Comparison of ENCODE assay signal across 17 cellular contexts in the genomic region with DNA sequence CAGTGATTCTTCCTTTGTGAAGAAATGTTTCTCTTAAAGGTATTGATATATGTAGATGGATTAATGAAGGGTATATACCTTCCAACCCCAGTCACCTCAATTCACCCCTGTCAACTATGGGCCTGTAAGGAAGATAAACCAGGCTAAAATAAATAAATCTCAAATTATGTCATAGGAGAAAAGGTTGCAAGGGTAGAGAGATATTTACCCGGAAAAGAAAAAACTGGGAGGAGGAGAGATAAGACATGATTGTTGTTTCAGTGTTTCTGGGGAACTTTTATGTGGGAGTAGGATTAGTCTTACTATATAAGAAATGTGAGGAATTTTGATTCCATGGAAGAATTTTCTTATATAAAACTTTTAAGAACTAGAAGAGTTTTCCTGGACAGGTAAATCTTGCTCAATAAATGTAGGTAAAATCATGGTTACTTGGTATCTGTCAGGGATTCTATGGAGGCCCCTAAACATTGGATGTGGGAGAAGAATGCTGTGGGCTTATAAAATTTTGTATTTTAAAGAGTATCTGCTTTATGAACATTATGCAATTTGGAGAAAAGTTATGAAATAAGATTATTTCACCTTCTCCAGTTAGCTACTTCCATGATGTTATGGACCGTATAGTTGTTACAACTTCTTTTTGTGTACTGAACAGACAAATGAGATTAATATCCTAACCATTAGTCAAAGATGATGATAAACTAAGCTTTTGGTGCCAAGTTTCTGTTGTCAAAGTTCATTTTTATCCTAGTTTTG. TPM values are rescaled to one million over a fixed set of nuclear protein-coding genes. Genes with fewer than 3 reads are reported as not detected.
DNase-seq lines count a peak whose midpoint lies in the region; ATAC-seq, FAIRE-seq and TF ChIP-seq lines count a peak whose summit lies in the region.
"Had no signal": no experiment of that assay in that cellular context is flagged by ENCODE, and none has a peak within 500 bp of the region (broad histone marks: within the 10 kb centered on the region; RNA-seq: fewer than 3 reads in every experiment).

No MANE protein-coding gene starts in this region.

- H3K27ac Mint-ChIP-seq in Caco-2 (ENCODE audit: unreplicated experiment) = peak overlapping the region; percentile 31
- H3K27ac Mint-ChIP-seq: activated naive CD4-positive, alpha-beta T cell treated with anti-CD3 and anti-CD28 coated beads, Interleukin-2, amount 10 ng/mL, durations not matched to agents 7 days and 5 days; stimulated activated effector memory CD8-positive, alpha-beta T cell treated with anti-CD3 and anti-CD28 coated beads, Interleukin-12 subunit alpha, Interleukin-12 subunit beta, amount 100 ng/mL, for 72 hours had no signal

- peaks cover 66% of the 10 kb centered on the region for H3K36me3 Mint-ChIP-seq in Caco-2 (ENCODE audit: insufficient read depth, unreplicated experiment)
- H3K36me3 Mint-ChIP-seq: stimulated activated effector memory CD8-positive, alpha-beta T cell treated with anti-CD3 and anti-CD28 coated beads, Interleukin-12 subunit alpha, Interleukin-12 subunit beta, amount 100 ng/mL, for 72 hours had no signal

- no peak overlapping the region for H3K23ac ChIP-seq in trophoblast cell (ENCODE audit: low read length)

- no peak for TF ChIP-seq POLR2A in GM12891 (IDR thresholded peaks at IDR 0.05; ENCODE audit: low read depth, low read length)

- peak overlapping the region; percentile 95; the same call in 1 of the 2 replicates for H3K27ac ChIP-seq in Panc1 (ENCODE audit: low read length)
- peak overlapping the region; percentile 97 for H3K27ac ChIP-seq in hepatocyte
- peak overlapping the region; percentile 20 for H3K27ac ChIP-seq in trophoblast cell (ENCODE audit: low read depth, low read length)

- H3K9me3 ChIP-seq in Caco-2 (no peaks in the 10 kb centered on the region), Panc1 (ENCODE audit: control insufficient read depth, insufficient read depth, low read depth, low read length) (no peaks in the 10 kb centered on the region), hepatocyte (ENCODE audit: low read depth) (no peaks in the 10 kb centered on the region), trophoblast cell (ENCODE audit: insufficient read depth, low read depth, low read length) (no peaks in the 10 kb centered on the region)

- in situ Hi-C loops in Panc1 (cut with HindIII; ENCODE audit: low pct_unique_long_range_greater_than_20kb, low sequenced_read_pairs) = no loop called here

- H3K79me1 ChIP-seq in trophoblast cell (ENCODE audit: low read length) = peaks cover 8% of the 10 kb centered on the region

- H3K79me2 ChIP-seq in hepatocyte = peaks cover 91% of the 10 kb centered on the region
- peaks cover 17% of the 10 kb centered on the region for H3K79me2 ChIP-seq in trophoblast cell (ENCODE audit: control insufficient read depth, insufficient read depth, low read length, poor library complexity)

- ATAC-seq in Panc1 (no peak), HG03175 (IDR thresholded peaks at IDR 0.05; ENCODE audit: unreplicated experiment) (no peak)
- ATAC-seq: GM12878; stimulated activated effector memory CD8-positive, alpha-beta T cell treated with anti-CD3 and anti-CD28 coated beads, Interleukin-12 subunit alpha, Interleukin-12 subunit beta, amount 100 ng/mL, for 72 hours had no signal

- H3K14ac ChIP-seq in trophoblast cell (ENCODE audit: low read length) = no peak overlapping the region

- H3K4me1 Mint-ChIP-seq in Caco-2 (ENCODE audit: low read depth, unreplicated experiment) = peaks cover 58% of the 10 kb centered on the region

- no peak overlapping the region for H4K91ac ChIP-seq in trophoblast cell (ENCODE audit: low read depth, low read length)

- no peak for FAIRE-seq in GM12891 (lab: Jason Lieb, UNC)
- FAIRE-seq: GM12878, H54, urothelium cell line had no signal

- peaks cover 78% of the 10 kb centered on the region for H3K4me1 ChIP-seq in Caco-2
- peaks cover 90% of the 10 kb centered on the region for H3K4me1 ChIP-seq in Panc1 (ENCODE audit: control insufficient read depth, insufficient read depth, low read length)
- H3K4me1 ChIP-seq in hepatocyte (ENCODE audit: insufficient read depth) = peaks cover 79% of the 10 kb centered on the region
- H3K4me1 ChIP-seq in trophoblast cell (ENCODE audit: control insufficient read depth in 1 of 2, insufficient read depth in 2 of 2, low read length in 2 of 2) = peaks cover 2 to 3% of the 10 kb centered on the region in 2 experiments

- H2BK120ac ChIP-seq in trophoblast cell (ENCODE audit: insufficient read depth, low read length, poor library complexity) = no peak overlapping the region

- H3K9me2 ChIP-seq in hepatocyte (replicated peaks; ENCODE audit: insufficient read depth) = no peaks in the 10 kb centered on the region

- H2BK5ac ChIP-seq in trophoblast cell (ENCODE audit: low read depth, low read length, poor library complexity) = no peak overlapping the region

- no peak overlapping the region for H3K9ac ChIP-seq in trophoblast cell (ENCODE audit: low read length)

- BruUV-seq in Caco-2 (replicated peaks; lab: Mats Ljungman, UMichigan) (no TSS peak), Panc1 (replicated peaks; lab: Mats Ljungman, UMichigan) (TSS peak; percentile 0)

- H2BK12ac ChIP-seq in trophoblast cell (ENCODE audit: low read length) = no peak overlapping the region

- H3K36me3 ChIP-seq in Caco-2 (ENCODE audit: control insufficient read depth, insufficient read depth, low read length) (0 out of 2 replicates have a peak, but pooled peaks cover 2% of the 10 kb centered on the region), Panc1 (ENCODE audit: control insufficient read depth, insufficient read depth, low read length) (peaks cover 37% of the 10 kb centered on the region), hepatocyte (replicated peaks; ENCODE audit: insufficient read depth, low read depth) (no peaks in the 10 kb centered on the region), trophoblast cell (ENCODE audit: control insufficient read depth in 1 of 2, insufficient read depth in 2 of 2, low read length in 2 of 2) (peaks cover 5 to 13% of the 10 kb centered on the region in 2 experiments)

- WGBS in hepatocyte (ENCODE audit: low lambda C conversion rate, missing lambda C conversion rate) = 46% methylated on average over 2 of the region's 2 CpGs
- no CpG with 5 or more reads among the region's 2 CpGs for WGBS in trophoblast cell (ENCODE audit: extremely low coverage, insufficient coverage, insufficient read length)

- CTCF ChIA-PET in Caco-2 (lab: Charles Lee) (no interaction called here), Panc1 (lab: Charles Lee) (no interaction called here)

- no peak for TF ChIP-seq CTCF in Caco-2 (IDR thresholded peaks at IDR 0.05; ENCODE audit: insufficient read depth in 1 of 2, low read depth in 1 of 2, low read length in 1 of 2, severe bottlenecking in 1 of 2, unreplicated experiment in 1 of 2)
- TF ChIP-seq CTCF in Panc1 (IDR thresholded peaks at IDR 0.05) = no peak
- no peak for TF ChIP-seq CTCF in hepatocyte (IDR thresholded peaks at IDR 0.05; ENCODE audit: poor library complexity)

- no peak overlapping the region for H4K8ac ChIP-seq in trophoblast cell (ENCODE audit: low read depth, low read length)

- H3K27me3 Mint-ChIP-seq in Caco-2 (ENCODE audit: insufficient read depth, unreplicated experiment) = no peaks in the 10 kb centered on the region

- H3K9me3 Mint-ChIP-seq in Caco-2 (ENCODE audit: unreplicated experiment) = no peaks in the 10 kb centered on the region
- H3K9me3 Mint-ChIP-seq: activated naive CD4-positive, alpha-beta T cell treated with anti-CD3 and anti-CD28 coated beads, Interleukin-2, amount 10 ng/mL, durations not matched to agents 7 days and 5 days; stimulated activated effector memory CD8-positive, alpha-beta T cell treated with anti-CD3 and anti-CD28 coated beads, Interleukin-12 subunit alpha, Interleukin-12 subunit beta, amount 100 ng/mL, for 72 hours had no signal

- H3K4me3 Mint-ChIP-seq in Caco-2 (ENCODE audit: unreplicated experiment) = peak overlapping the region; percentile 50
- H3K4me3 Mint-ChIP-seq: activated naive CD4-positive, alpha-beta T cell treated with anti-CD3 and anti-CD28 coated beads, Interleukin-2, amount 10 ng/mL, durations not matched to agents 7 days and 5 days; stimulated activated effector memory CD8-positive, alpha-beta T cell treated with anti-CD3 and anti-CD28 coated beads, Interleukin-12 subunit alpha, Interleukin-12 subunit beta, amount 100 ng/mL, for 72 hours had no signal

- H3K4me2 ChIP-seq in hepatocyte = peak overlapping the region; percentile 77
- H3K4me2 ChIP-seq in trophoblast cell (ENCODE audit: low read length) = no peak overlapping the region

- H3K4me3 ChIP-seq in Caco-2 (ENCODE audit: low read depth, low read length) = no peak overlapping the region
- H3K4me3 ChIP-seq in Panc1 (ENCODE audit: low read depth in 2 of 2, low read length in 2 of 2) = no peak overlapping the region
- no peak overlapping the region for H3K4me3 ChIP-seq in hepatocyte
- no peak overlapping the region for H3K4me3 ChIP-seq in trophoblast cell (ENCODE audit: low read depth, low read length)
- H3K4me3 ChIP-seq: GM12878 had no signal

- H3K4ac ChIP-seq in trophoblast cell (ENCODE audit: low read depth, low read length) = no peak overlapping the region

- POLR2A ChIA-PET in Caco-2 (lab: Charles Lee) = no interaction called here
- POLR2A ChIA-PET in Panc1 (lab: Charles Lee) = no interaction called here

- intact Hi-C loops in Caco-2 (cut with micrococcal nuclease; ENCODE audit: unreplicated experiment) (no loop called here), Panc1 (cut with micrococcal nuclease; ENCODE audit: unreplicated experiment) (no loop called here)

- H4K20me1 ChIP-seq in hepatocyte (ENCODE audit: insufficient read depth, poor library complexity, severe bottlenecking) = peaks cover 45% of the 10 kb centered on the region

- no peak overlapping the region for H4K12ac ChIP-seq in trophoblast cell (ENCODE audit: low read depth, low read length)

- no peaks in the 10 kb centered on the region for H3K27me3 ChIP-seq in Caco-2 (replicated peaks; ENCODE audit: control insufficient read depth, insufficient read depth, low read length)
- no peaks in the 10 kb centered on the region for H3K27me3 ChIP-seq in Panc1 (ENCODE audit: control insufficient read depth, insufficient read depth, low read length)
- no peaks in the 10 kb centered on the region for H3K27me3 ChIP-seq in hepatocyte
- no peaks in the 10 kb centered on the region for H3K27me3 ChIP-seq in trophoblast cell (ENCODE audit: insufficient read depth, low read length)

- H3K18ac ChIP-seq in trophoblast cell (ENCODE audit: low read length) = no peak overlapping the region

- DNase-seq in Caco-2 = peak in 1 of 2 experiments; percentile 52
- no peak for DNase-seq in Panc1 (ENCODE audit: low read depth, low spot score)
- no peak for DNase-seq in hepatocyte (ENCODE audit: low spot score)
- DNase-seq in trophoblast cell = no peak
- no peak for DNase-seq in GM12891 (ENCODE audit: insufficient read length, low spot score)
- no peak for DNase-seq in NCI-H187 treated with DMSO at 0.1 percent for 48 hours (lab: John Stamatoyannopoulos, UW)
- DNase-seq in iPS-NIHi11 (ENCODE audit: low spot score) = no peak
- DNase-seq: activated CD4-positive, CD25-positive, alpha-beta regulatory T cell treated with anti-CD3 and anti-CD28 coated beads, Interleukin-2, amount 50 U/mL, for 72 hours; activated naive CD4-positive, alpha-beta T cell treated with anti-CD3 and anti-CD28 coated beads, Interleukin-2, amount 10 ng/mL, durations not matched to agents 7 days and 5 days; effector CD4-positive, alpha-beta T cell; MV-4-11 had no signal

- H2AK5ac ChIP-seq in trophoblast cell (ENCODE audit: low read length) = no peak overlapping the region

- H2AFZ ChIP-seq in hepatocyte (no peak overlapping the region), trophoblast cell (ENCODE audit: insufficient read depth, low read length, poor library complexity) (no peak overlapping the region)

RNA-seq across cellular contexts. Expression of a gene that starts 6.4 kb away (rescaled TPM):
- total RNA-seq in Caco-2 (2022) (207 and 227 TPM in 2 replicates), Panc1 (2021; ENCODE audit: unreplicated experiment) (158 TPM), hepatocyte (111 and 125 TPM in 2 replicates)
- 103 TPM for polyA plus RNA-seq in Panc1 (2012; ENCODE audit: insufficient read length)
- polyA plus RNA-seq in hepatocyte = 20.6 and 28.5 TPM in 2 replicates
- polyA plus RNA-seq in trophoblast cell (2013) = 127 and 130 TPM in 2 replicates
- polyA plus RNA-seq in GM12891 (2012; ENCODE audit: low read depth, missing spikeins) = 0.08 TPM
- total RNA-seq: T-helper 2 cell treated with Interferon-gamma antibody and Interleukin-4, amounts not matched to agents 100 ng/mL and 5 ng/mL, for 36 hours had no signal

Comparison
In these comparisons a context has a peak if more than half of its experiments do, and no peak if none do; other contexts are left out.
1. H3K27ac ChIP-seq: peak in every context shown above with its lines; median percentile 97 in hepatocyte; 95 in Panc1; 20 in trophoblast cell.